23 cellular contexts compared by ENCODE assay signal in genomic region chr1:64131155-64131554, GRCh38.
"Had no signal": no experiment of that assay in that cellular context is flagged by ENCODE, and none has a peak within 500 bp of the region (broad histone marks: within the 10 kb centered on the region; RNA-seq: fewer than 3 reads in every experiment).

No MANE protein-coding gene starts in this region.

- H3K9me3 Mint-ChIP-seq: naive thymus-derived CD8-positive, alpha-beta T cell; stimulated activated memory B cell treated with anti-CD40 and anti-IgM and Interleukin-4, amounts not matched to agents 10 μg/mL and 1 μg/mL and 100 μg/mL, for 72 hours; stimulated activated naive CD8-positive, alpha-beta T cell treated with anti-CD3 and anti-CD28 coated beads, Interleukin-15, Interleukin-2, amounts not matched to agents 100 ng/mL and 50 ng/mL, for 24 hours had no signal

- H3K9me3 ChIP-seq: esophagus muscularis mucosa, gastrocnemius medialis, mucosa of descending colon, pancreas, right lobe of liver, spleen, tibial artery, upper lobe of right lung, vagina had no signal

- H3K27ac Mint-ChIP-seq: naive thymus-derived CD8-positive, alpha-beta T cell; progenitor cell of endocrine pancreas; stimulated activated memory B cell treated with anti-CD40 and anti-IgM and Interleukin-4, amounts not matched to agents 10 μg/mL and 1 μg/mL and 100 μg/mL, for 72 hours; stimulated activated naive CD8-positive, alpha-beta T cell treated with anti-CD3 and anti-CD28 coated beads, Interleukin-15, Interleukin-2, amounts not matched to agents 100 ng/mL and 50 ng/mL, for 24 hours had no signal

- H3K36me3 Mint-ChIP-seq: naive thymus-derived CD8-positive, alpha-beta T cell; stimulated activated memory B cell treated with anti-CD40 and anti-IgM and Interleukin-4, amounts not matched to agents 10 μg/mL and 1 μg/mL and 100 μg/mL, for 72 hours had no signal

- FAIRE-seq: endometrium, pancreas had no signal

- H3K27me3 Mint-ChIP-seq: progenitor cell of endocrine pancreas; stimulated activated naive CD8-positive, alpha-beta T cell treated with anti-CD3 and anti-CD28 coated beads, Interleukin-15, Interleukin-2, amounts not matched to agents 100 ng/mL and 50 ng/mL, for 24 hours had no signal

- H3K36me3 ChIP-seq: esophagus muscularis mucosa, gastrocnemius medialis, pancreas, right lobe of liver, spleen, tibial artery, upper lobe of right lung, vagina had no signal

- H3K27me3 ChIP-seq: esophagus muscularis mucosa, gastrocnemius medialis, pancreas, right lobe of liver, spleen, tibial artery, upper lobe of right lung, vagina had no signal

- DNase-seq: effector CD8-positive, alpha-beta T cell; gastrocnemius medialis; left colon; mammary epithelial cell; mucosa of descending colon; naive thymus-derived CD8-positive, alpha-beta T cell; nucleus accumbens; pancreas; right lobe of liver; spleen; stimulated activated CD4-positive, alpha-beta T cell treated with anti-CD3 and anti-CD28 coated beads, Interleukin-15, amount 100 ng/mL, for 24 hours; stimulated activated CD4-positive, alpha-beta T cell treated with anti-CD3 and anti-CD28 coated beads, Interleukin-1b, Interleukin-23, amount 100 ng/mL, for 48 hours; stimulated activated CD4-positive, alpha-beta T cell treated with anti-CD3 and anti-CD28 coated beads, Interleukin-4, amount 100 ng/mL, for 24 hours; tibial artery; upper lobe of right lung had no signal

- H3K4me1 ChIP-seq: esophagus muscularis mucosa, pancreas, right lobe of liver, upper lobe of right lung had no signal

- H3K4me3 ChIP-seq: coronary artery, esophagus muscularis mucosa, gastrocnemius medialis, mucosa of descending colon, pancreas, right lobe of liver, spleen, tibial artery, upper lobe of right lung, vagina had no signal

- ATAC-seq: gastrocnemius medialis; left colon; mucosa of descending colon; naive thymus-derived CD8-positive, alpha-beta T cell; pancreas; right lobe of liver; stimulated activated memory B cell treated with anti-CD40 and anti-IgM and Interleukin-4, amounts not matched to agents 10 μg/mL and 1 μg/mL and 100 μg/mL, for 72 hours; upper lobe of right lung had no signal

- H3K27ac ChIP-seq: coronary artery, epithelial cell of prostate, esophagus muscularis mucosa, gastrocnemius medialis, pancreas, right lobe of liver, spleen, upper lobe of right lung, vagina had no signal

- H3K4me3 Mint-ChIP-seq: naive thymus-derived CD8-positive, alpha-beta T cell; stimulated activated memory B cell treated with anti-CD40 and anti-IgM and Interleukin-4, amounts not matched to agents 10 μg/mL and 1 μg/mL and 100 μg/mL, for 72 hours; stimulated activated naive CD8-positive, alpha-beta T cell treated with anti-CD3 and anti-CD28 coated beads, Interleukin-15, Interleukin-2, amounts not matched to agents 100 ng/mL and 50 ng/mL, for 24 hours had no signal

- H3K4me1 Mint-ChIP-seq: naive thymus-derived CD8-positive, alpha-beta T cell; stimulated activated memory B cell treated with anti-CD40 and anti-IgM and Interleukin-4, amounts not matched to agents 10 μg/mL and 1 μg/mL and 100 μg/mL, for 72 hours had no signal
